ENCODE assay signal across 13 cellular contexts in the genomic region with DNA sequence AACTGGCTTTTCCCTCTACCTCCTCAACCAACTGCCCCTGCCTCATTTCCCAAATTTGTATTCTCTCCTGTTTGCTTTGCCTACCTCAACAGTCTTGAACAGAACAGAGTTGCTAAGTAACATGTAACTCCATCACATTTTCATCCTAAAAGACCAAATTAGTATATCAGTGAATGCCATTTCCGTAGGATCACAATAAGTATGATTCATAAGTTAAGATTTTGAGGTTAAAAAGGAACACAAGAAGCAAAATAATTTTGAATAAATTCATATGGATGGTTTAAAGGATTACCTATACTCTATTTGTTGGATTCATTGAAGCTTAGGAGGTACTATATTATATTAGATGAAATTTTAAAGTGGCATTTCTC.
DNase-seq lines count a peak whose midpoint lies in the region; TF ChIP-seq lines count a peak whose summit lies in the region.
"Had no signal": no experiment of that assay in that cellular context is flagged by ENCODE, and none has a peak within 500 bp of the region (broad histone marks: within the 10 kb centered on the region; RNA-seq: fewer than 3 reads in every experiment).

No MANE protein-coding gene starts in this region.

- H3K4me1 ChIP-seq in smooth muscle cell (ENCODE audit: low read depth) (no peaks in the 10 kb centered on the region), breast epithelium (no peaks in the 10 kb centered on the region)
- H3K4me1 ChIP-seq: BLaER1 treated with 17β-estradiol and CSF1 and Interleukin-3, amounts not matched to agents 10 nM and 100 nM had no signal

- no peak for TF ChIP-seq CTCF in choroid plexus epithelial cell (conservative IDR thresholded peaks at IDR 0.05; ENCODE audit: low read depth, low read length)
- no peak for TF ChIP-seq CTCF in fibroblast of pulmonary artery (IDR thresholded peaks at IDR 0.05; ENCODE audit: low read length, missing control alignments)
- no peak for TF ChIP-seq CTCF in smooth muscle cell (IDR thresholded peaks at IDR 0.05; ENCODE audit: borderline replicate concordance, insufficient read depth, poor library complexity, severe bottlenecking)
- no peak for TF ChIP-seq CTCF in breast epithelium (IDR thresholded peaks at IDR 0.05)

- H3K9ac ChIP-seq in SK-N-MC (ENCODE audit: insufficient read length) (no peak overlapping the region), smooth muscle cell (ENCODE audit: low read depth) (no peak overlapping the region)
- H3K9ac ChIP-seq: BLaER1 treated with 17β-estradiol and CSF1 and Interleukin-3, amounts not matched to agents 10 nM and 100 nM had no signal

- no peaks in the 10 kb centered on the region for H3K36me3 ChIP-seq in SK-N-MC (ENCODE audit: insufficient read depth, low read length)
- no peaks in the 10 kb centered on the region for H3K36me3 ChIP-seq in smooth muscle cell (ENCODE audit: low read depth)
- no peaks in the 10 kb centered on the region for H3K36me3 ChIP-seq in breast epithelium
- H3K36me3 ChIP-seq: BLaER1 treated with 17β-estradiol and CSF1 and Interleukin-3, amounts not matched to agents 10 nM and 100 nM had no signal

- H3K9me3 ChIP-seq in SK-N-MC (ENCODE audit: low read depth, low read length): no peaks in the 10 kb centered on the region
- H3K9me3 ChIP-seq in smooth muscle cell (replicated peaks; ENCODE audit: low read depth): no peaks in the 10 kb centered on the region
- no peaks in the 10 kb centered on the region for H3K9me3 ChIP-seq in breast epithelium

- peak overlapping the region; percentile 45; the same call in 1 of the 2 replicates for H3K27ac ChIP-seq in SK-N-MC
- H3K27ac ChIP-seq in smooth muscle cell (ENCODE audit: low read depth): peak overlapping the region; percentile 2
- no peak overlapping the region for H3K27ac ChIP-seq in breast epithelium
- H3K27ac ChIP-seq: BLaER1 treated with 17β-estradiol and CSF1 and Interleukin-3, amounts not matched to agents 10 nM and 100 nM had no signal

- intact Hi-C loops in breast epithelium (cut with DNase I; ENCODE audit: low total_unique reads): no loop called here

- H4K20me1 ChIP-seq in smooth muscle cell (ENCODE audit: low read depth): no peaks in the 10 kb centered on the region
- H4K20me1 ChIP-seq: BLaER1 treated with 17β-estradiol and CSF1 and Interleukin-3, amounts not matched to agents 10 nM and 100 nM had no signal

- H3K79me2 ChIP-seq in smooth muscle cell (ENCODE audit: low read depth): no peaks in the 10 kb centered on the region

- in situ Hi-C loops in ACHN (cut with HindIII; ENCODE audit: low pct_ligation_motif_present, low pct_unique_long_range_greater_than_20kb, low sequenced_read_pairs): no loop called here

- TF ChIP-seq POLR2A in breast epithelium (IDR thresholded peaks at IDR 0.05): no peak

- H3K4me3 ChIP-seq in SK-N-MC (peak overlapping the region; percentile 62), choroid plexus epithelial cell (ENCODE audit: low read depth, low read length) (no peak overlapping the region), fibroblast of pulmonary artery (replicated peaks; ENCODE audit: low read depth, low read length) (no peak overlapping the region), smooth muscle cell (no peak overlapping the region), breast epithelium (no peak overlapping the region)
- H3K4me3 ChIP-seq: BLaER1 treated with 17β-estradiol and CSF1 and Interleukin-3, amounts not matched to agents 10 nM and 100 nM; GM12878; K562 had no signal

- WGBS in smooth muscle cell (ENCODE audit: low lambda C conversion rate): 72% methylated on average over 1 of the region's 1 CpG

- H3K4me2 ChIP-seq in smooth muscle cell: peak overlapping the region; percentile 20
- H3K4me2 ChIP-seq: BLaER1 treated with 17β-estradiol and CSF1 and Interleukin-3, amounts not matched to agents 10 nM and 100 nM had no signal

- DNase-seq in SK-N-MC (ENCODE audit: low read depth, low spot score) (no peak), choroid plexus epithelial cell (ENCODE audit: low read depth) (peak; percentile 41), fibroblast of pulmonary artery (ENCODE audit: low read depth) (peak; percentile 30), smooth muscle cell (lab: John Stamatoyannopoulos, UW; ENCODE audit: unreplicated experiment) (no peak), breast epithelium (ENCODE audit: low spot score in 2 of 2) (no peak), ACHN (no peak), NK-92 (lab: John Stamatoyannopoulos, UW; ENCODE audit: unreplicated experiment) (no peak), AG08396 (ENCODE audit: low spot score) (no peak)
- DNase-seq: CD4-positive, CD25-positive, alpha-beta regulatory T cell; DMS53 had no signal

- H3K27me3 ChIP-seq in smooth muscle cell (ENCODE audit: low read depth) (no peaks in the 10 kb centered on the region), breast epithelium (no peaks in the 10 kb centered on the region)
- H3K27me3 ChIP-seq: BLaER1 treated with 17β-estradiol and CSF1 and Interleukin-3, amounts not matched to agents 10 nM and 100 nM had no signal

- peak overlapping the region; percentile 19 for H2AFZ ChIP-seq in smooth muscle cell (ENCODE audit: low read depth)

- peaks cover 3% of the 10 kb centered on the region for H3F3A ChIP-seq in smooth muscle cell (ENCODE audit: low read depth)

Comparison
In these comparisons a context has a peak if more than half of its experiments do, and no peak if none do; other contexts are left out.
1. DNase-seq: peak in choroid plexus epithelial cell (single experiment) and fibroblast of pulmonary artery (single experiment); none in SK-N-MC (single experiment), smooth muscle cell (single experiment), breast epithelium (0 of 2), ACHN (single experiment), NK-92 (single experiment) and AG08396 (single experiment).
2. H3K27ac ChIP-seq: peak in SK-N-MC (single experiment) and smooth muscle cell (single experiment); none in breast epithelium (0 of 2).